In genomic region chr2:216553093-216553478, GRCh38 we compare ENCODE assay signal across 1 cellular context.
TF ChIP-seq lines count a peak whose summit lies in the region.

No MANE protein-coding gene starts in this region.

TF ChIP-seq in HepG2, 621 proteins besides CTCF, POLR2A, EP300 and RAD21 (continued from another document):
- peak; percentile 60; the same call in 1 of the 2 replicates for TF ChIP-seq ZNF614 (CRISPR knock-in tag; IDR thresholded peaks at IDR 0.05; ENCODE audit: borderline replicate concordance)
- peak; percentile 79 for TF ChIP-seq ZMYM3 (CRISPR knock-in tag; IDR thresholded peaks at IDR 0.05)
- 0 out of 2 replicates have a peak, but pooled peaks have one; percentile 34 for TF ChIP-seq ZMYM4 (CRISPR knock-in tag; IDR thresholded peaks at IDR 0.05)
- TF ChIP-seq ATF7 (IDR thresholded peaks at IDR 0.05): no peak
- TF ChIP-seq ATF7 (CRISPR knock-in tag; IDR thresholded peaks at IDR 0.05): no peak
- no peak for TF ChIP-seq CHD4 (IDR thresholded peaks at IDR 0.05; ENCODE audit: borderline replicate concordance, low read length)
- TF ChIP-seq FOXO4 (CRISPR knock-in tag; conservative IDR thresholded peaks at IDR 0.05): no peak
- 0 out of 2 replicates have a peak, but pooled peaks have one; percentile 38 for TF ChIP-seq MLX (CRISPR knock-in tag; IDR thresholded peaks at IDR 0.05)
- TF ChIP-seq KLF15 (CRISPR knock-in tag; IDR thresholded peaks at IDR 0.05; ENCODE audit: borderline replicate concordance): no peak
- 0 out of 2 replicates have a peak, but pooled peaks have one; percentile 9 for TF ChIP-seq ZNF670 (CRISPR knock-in tag; IDR thresholded peaks at IDR 0.05; ENCODE audit: borderline replicate concordance)
- peak; percentile 15; the same call in 1 of the 2 replicates for TF ChIP-seq ZNF317 (CRISPR knock-in tag; IDR thresholded peaks at IDR 0.05)
- no peak for TF ChIP-seq ARNT2 (CRISPR knock-in tag; IDR thresholded peaks at IDR 0.05; ENCODE audit: low read depth)
- TF ChIP-seq ZNF18 (CRISPR knock-in tag; IDR thresholded peaks at IDR 0.05; ENCODE audit: insufficient replicate concordance): no peak
- TF ChIP-seq ZNF503 (CRISPR knock-in tag; IDR thresholded peaks at IDR 0.05): peak; percentile 40
- TF ChIP-seq THRA (CRISPR knock-in tag; IDR thresholded peaks at IDR 0.05; ENCODE audit: borderline replicate concordance): peak; percentile 36; the same call in 1 of the 2 replicates
- TF ChIP-seq ZNF549 (CRISPR knock-in tag; IDR thresholded peaks at IDR 0.05): 0 out of 2 replicates have a peak, but pooled peaks have one; percentile 62
- TF ChIP-seq TEAD3 (CRISPR knock-in tag; optimal IDR thresholded peaks at IDR 0.05; ENCODE audit: borderline replicate concordance): peak; percentile 98
- 0 out of 2 replicates have a peak, but pooled peaks have one; percentile 18 for TF ChIP-seq ZSCAN25 (CRISPR knock-in tag; IDR thresholded peaks at IDR 0.05)
- no peak for TF ChIP-seq SOX6 (IDR thresholded peaks at IDR 0.05)
- peak; percentile 75 for TF ChIP-seq SOX6 (CRISPR knock-in tag; IDR thresholded peaks at IDR 0.05)
- no peak for TF ChIP-seq ZBTB3 (CRISPR knock-in tag; IDR thresholded peaks at IDR 0.05; ENCODE audit: borderline replicate concordance, low read depth)
- TF ChIP-seq ZNF660 (CRISPR knock-in tag; IDR thresholded peaks at IDR 0.05; ENCODE audit: borderline replicate concordance, low read depth): no peak
- TF ChIP-seq CBX2 (IDR thresholded peaks at IDR 0.05; ENCODE audit: low read depth, low read length): no peak
- no peak for TF ChIP-seq CBX2 (CRISPR knock-in tag; IDR thresholded peaks at IDR 0.05; ENCODE audit: low read depth)
- no peak for TF ChIP-seq CHD2 (IDR thresholded peaks at IDR 0.05; ENCODE audit: low read depth, low read length)
- peak; percentile 68; the same call in 1 of the 2 replicates for TF ChIP-seq TFE3 (CRISPR knock-in tag; IDR thresholded peaks at IDR 0.05)
- TF ChIP-seq ZNF280B (CRISPR knock-in tag; IDR thresholded peaks at IDR 0.05; ENCODE audit: borderline replicate concordance): no peak
- 0 out of 2 replicates have a peak, but pooled peaks have one; percentile 43 for TF ChIP-seq PPARG (CRISPR knock-in tag; conservative IDR thresholded peaks at IDR 0.05)
- no peak for TF ChIP-seq ZNF407 (CRISPR knock-in tag; IDR thresholded peaks at IDR 0.05; ENCODE audit: not compliant biosample characterization)
- TF ChIP-seq NR0B2 (CRISPR knock-in tag; IDR thresholded peaks at IDR 0.05): no peak
- TF ChIP-seq ZNF788 (CRISPR knock-in tag; IDR thresholded peaks at IDR 0.05; ENCODE audit: borderline replicate concordance): peak; percentile 45; the same call in 1 of the 2 replicates
- TF ChIP-seq BRF2 (CRISPR knock-in tag; IDR thresholded peaks at IDR 0.05): no peak
- no peak for TF ChIP-seq ZNF225 (CRISPR knock-in tag; IDR thresholded peaks at IDR 0.05)
- no peak for TF ChIP-seq ZNF616 (CRISPR knock-in tag; IDR thresholded peaks at IDR 0.05; ENCODE audit: low read depth)
- TF ChIP-seq MTA3 (CRISPR knock-in tag; IDR thresholded peaks at IDR 0.05): no peak
